8 cellular contexts compared by ENCODE assay signal in genomic region chr19:12722566-12723382, GRCh38. TPM values are rescaled to one million over a fixed set of nuclear protein-coding genes. Genes with fewer than 3 reads are reported as not detected.
A peak's percentile ranks its signal among the peaks of the same experiment; 100 is the strongest.
DNase-seq lines count a peak whose midpoint lies in the region; ATAC-seq and TF ChIP-seq lines count a peak whose summit lies in the region.

No MANE protein-coding gene starts in this region.

- H3K9ac ChIP-seq in rectal smooth muscle tissue (ENCODE audit: low read length): peak overlapping the region; percentile 61

- in situ Hi-C loops in astrocyte of the cerebellum (cut with HindIII; ENCODE audit: low sequenced_read_pairs): no loop called here

- intact Hi-C loops in aorta (cut with DNase I): loop anchor here (2.0 to 5.0 kb wide), 2 partner anchors 42 to 75 kb away; partner anchors contain the start of gene DHPS (in 1 of the 2)

- H3K9me3 ChIP-seq in aorta (ENCODE audit: control insufficient read depth, low read length): no peaks in the 10 kb centered on the region

- 1% methylated on average over 32 of the region's 32 CpGs for WGBS in aorta, 2 donors

- DNase-seq in NCI-H2029 (lab: John Stamatoyannopoulos, UW) (peak; percentile 99), T-helper 9 cell (peak; percentile 90), astrocyte of the cerebellum (ENCODE audit: low read depth) (peak; percentile 99), hepatic stellate cell (ENCODE audit: low spot score) (peak; percentile 100), aorta (peak; percentile 98)

- H3K27me3 ChIP-seq in rectal smooth muscle tissue (ENCODE audit: control insufficient read depth, insufficient read depth, low read length) (no peaks in the 10 kb centered on the region), aorta (ENCODE audit: control insufficient read depth in 1 of 2, insufficient read depth in 2 of 2, low read length in 1 of 2) (no peaks in the 10 kb centered on the region)

- TF ChIP-seq CTCF in astrocyte of the cerebellum (IDR thresholded peaks at IDR 0.05; ENCODE audit: low read depth, low read length, missing control alignments): no peak

- H3K4me3 ChIP-seq in astrocyte of the cerebellum (ENCODE audit: low read depth, low read length) (peak overlapping the region; percentile 82), rectal smooth muscle tissue (ENCODE audit: low read length) (peak overlapping the region; percentile 91), aorta (ENCODE audit: low read length in 2 of 2) (peak overlapping the region; percentile 68 to 97)

- H3K4me1 ChIP-seq in rectal smooth muscle tissue (ENCODE audit: control insufficient read depth, insufficient read depth, low read length): peaks cover 11% of the 10 kb centered on the region
- H3K4me1 ChIP-seq in aorta (ENCODE audit: control insufficient read depth in 1 of 2, insufficient read depth in 2 of 2, low read length in 2 of 2): no peaks in the 10 kb centered on the region

- ATAC-seq in GM18499 (IDR thresholded peaks at IDR 0.05; ENCODE audit: insufficient read depth, unreplicated experiment) (peak; percentile 63), HG02973 (IDR thresholded peaks at IDR 0.05; ENCODE audit: unreplicated experiment) (peak; percentile 61), aorta (ENCODE audit: low FRiP score) (peak; percentile 96)

- H3K27ac ChIP-seq in rectal smooth muscle tissue (ENCODE audit: low read depth, low read length) (peak overlapping the region; percentile 94), aorta (ENCODE audit: low read depth in 1 of 2, low read length in 2 of 2) (peak overlapping the region; percentile 59 to 70)

- H3K36me3 ChIP-seq in rectal smooth muscle tissue (ENCODE audit: control insufficient read depth, insufficient read depth, low read length) (peaks cover 8% of the 10 kb centered on the region), aorta (ENCODE audit: control insufficient read depth in 1 of 2, insufficient read depth in 2 of 2, low read length in 1 of 2) (peaks cover 0 to 2% of the 10 kb centered on the region in 2 donors)

RNA-seq across cellular contexts. Expression of gene TNPO2, which starts 1.0 kb away (rescaled TPM):
- total RNA-seq in aorta: 10 to 100 TPM; 61.5 to 71.8 TPM
- polyA plus RNA-seq in aorta: 10 to 100 TPM; 15.2 to 38.5 TPM

RNA-seq across cellular contexts. Expression of gene TRIR, which starts 11.7 kb away (rescaled TPM):
- total RNA-seq in aorta: 100 to 1,000 TPM; 119 to 121 TPM
- 100 to 1,000 TPM; 233 to 289 TPM for polyA plus RNA-seq in aorta

RNA-seq across cellular contexts. Expression of gene GET3, which starts 14.5 kb away (rescaled TPM):
- total RNA-seq in aorta: 10 to 100 TPM; 35.4 to 42.2 TPM
- polyA plus RNA-seq in aorta: 10 to 100 TPM; 61.2 to 70.6 TPM

RNA-seq across cellular contexts. Expression of gene FBXW9, which starts 26.3 kb away (rescaled TPM):
- 1 to 10 TPM; 1.9 to 4.8 TPM for total RNA-seq in aorta
- polyA plus RNA-seq in aorta: 1 to 10 TPM; 4.1 to 5.4 TPM

RNA-seq across cellular contexts. Expression of gene BEST2, which starts 28.8 kb away (rescaled TPM):
- total RNA-seq in aorta: not detected
- 1 to 10 TPM in 1 of 2 donors, not detected in 1; 2.5 TPM for polyA plus RNA-seq in aorta

Comparison
In these comparisons a context has a peak if more than half of its experiments do, and no peak if none do; other contexts are left out.
1. Peak in every context shown above with its lines: DNase-seq, ATAC-seq, H3K4me3 ChIP-seq and H3K27ac ChIP-seq.